In genomic region chr19:38785187-38785699, GRCh38 we compare ENCODE assay signal across 2 cellular contexts.
TF ChIP-seq lines count a peak whose summit lies in the region.

No MANE protein-coding gene starts in this region.

TF ChIP-seq in HEK293, 187 proteins besides CTCF, POLR2A, EP300 and RAD21:
- TF ChIP-seq OSR2 (tag by site-specific recombination; IDR thresholded peaks at IDR 0.05) (peak; percentile 15; the same call in 1 of the 2 replicates), ZNF560 (tag by site-specific recombination; IDR thresholded peaks at IDR 0.05; ENCODE audit: borderline replicate concordance) (no peak), PRDM4 (tag by site-specific recombination; IDR thresholded peaks at IDR 0.05) (peak; percentile 92)

TF ChIP-seq in H1, 55 proteins besides CTCF, POLR2A, EP300 and RAD21:
- TF ChIP-seq NRF1 (IDR thresholded peaks at IDR 0.05; ENCODE audit: low read depth, low read length) = no peak
